ENCODE assay signal across 13 cellular contexts in the genomic region with DNA sequence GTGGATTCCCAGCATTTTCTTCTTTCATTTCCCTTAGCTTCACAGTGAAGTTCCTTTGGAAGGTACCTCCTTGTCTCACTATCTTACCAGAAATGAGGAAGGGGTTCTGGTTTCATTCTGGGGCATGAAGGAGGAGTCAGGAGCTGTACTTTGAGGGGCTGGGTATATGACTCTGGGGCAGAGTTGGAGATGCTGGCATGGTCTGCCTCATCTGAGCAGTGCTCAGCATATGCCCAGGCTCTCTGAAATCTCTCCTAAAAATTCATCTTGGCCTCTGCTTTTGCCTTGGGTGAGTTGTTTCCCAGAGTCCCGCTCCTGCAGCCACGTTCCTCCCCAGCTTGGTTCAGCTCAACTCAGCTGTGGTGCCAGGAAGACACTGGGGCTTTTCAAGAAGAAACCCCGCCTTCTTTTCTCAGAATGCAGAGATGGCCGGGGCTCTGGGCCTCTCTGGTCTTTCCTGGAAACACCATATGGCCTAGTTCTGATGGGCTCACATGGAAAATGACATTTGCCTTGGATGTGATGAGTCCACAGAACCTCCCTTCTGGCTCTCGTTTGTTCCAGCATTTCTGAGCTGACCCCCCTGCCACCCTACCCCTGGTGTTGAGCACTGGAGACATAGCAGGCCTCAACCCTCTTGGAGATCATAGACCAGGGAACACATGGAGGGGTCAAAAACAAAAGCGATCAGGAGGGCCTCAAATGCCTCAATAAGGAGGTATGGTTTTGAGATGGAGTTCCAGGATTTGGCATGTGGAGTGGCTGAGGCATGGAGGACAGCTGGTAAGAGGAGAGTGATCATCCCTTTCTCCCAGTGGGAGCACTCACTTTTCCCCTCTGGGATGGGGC. TPM values are rescaled to one million over a fixed set of nuclear protein-coding genes. Genes with fewer than 3 reads are reported as not detected.
DNase-seq lines count a peak whose midpoint lies in the region; ATAC-seq and TF ChIP-seq lines count a peak whose summit lies in the region.
"Had no signal": no experiment of that assay in that cellular context is flagged by ENCODE, and none has a peak within 500 bp of the region (broad histone marks: within the 10 kb centered on the region; RNA-seq: fewer than 3 reads in every experiment).

No MANE protein-coding gene starts in this region.

- CTCF ChIA-PET in activated CD8-positive, alpha-beta T cell treated with anti-CD3 and anti-CD28 coated beads for 36 hours (lab: Charles Lee), result interaction anchor here (0.8 to 3.0 kb wide), 10 partner anchors 10 to 95 kb away, joined by 3 to 9 read pairs (median 4); no protein-coding TSS in a partner anchor
- CTCF ChIA-PET in RWPE1 (lab: Yijun Ruan, JAX), result interaction anchor here (0.5 to 0.6 kb wide), 2 partner anchors 37 to 224 kb away, joined by 3 read pairs; no protein-coding TSS in a partner anchor

- peak overlapping the region; percentile 45 for H3K4me3 Mint-ChIP-seq in activated CD8-positive, alpha-beta T cell treated with anti-CD3 and anti-CD28 coated beads for 36 hours

- TF ChIP-seq CTCF in activated CD8-positive, alpha-beta T cell treated with anti-CD3 and anti-CD28 coated beads for 36 hours (IDR thresholded peaks at IDR 0.05), result no peak
- no peak for TF ChIP-seq CTCF in RWPE1 (conservative IDR thresholded peaks at IDR 0.05; ENCODE audit: low read depth)

- intact Hi-C loops in activated CD8-positive, alpha-beta T cell treated with anti-CD3 and anti-CD28 coated beads for 36 hours (cut with micrococcal nuclease), result no loop called here

- peaks cover 16% of the 10 kb centered on the region for H3K4me1 ChIP-seq in effector memory CD4-positive, alpha-beta T cell (ENCODE audit: control insufficient read depth, insufficient read depth, low read length, poor library complexity, severe bottlenecking)

- no peak overlapping the region for H3K27ac ChIP-seq in effector memory CD4-positive, alpha-beta T cell (ENCODE audit: insufficient read depth, low read length, poor library complexity, severe bottlenecking)
- no peak overlapping the region for H3K27ac ChIP-seq in RWPE1
- H3K27ac ChIP-seq: BLaER1 treated with 17β-estradiol and CSF1 and Interleukin-3, amounts not matched to agents 10 nM and 100 nM had no signal

- H3K4me3 ChIP-seq in effector memory CD4-positive, alpha-beta T cell (ENCODE audit: insufficient read depth, low read depth, low read length, poor library complexity, severe bottlenecking), result peak overlapping the region; percentile 14
- H3K4me3 ChIP-seq: BLaER1 treated with 17β-estradiol and CSF1 and Interleukin-3, amounts not matched to agents 10 nM and 100 nM had no signal

- H3K36me3 Mint-ChIP-seq in activated CD8-positive, alpha-beta T cell treated with anti-CD3 and anti-CD28 coated beads for 36 hours (ENCODE audit: low read depth), result no peaks in the 10 kb centered on the region

- ATAC-seq in activated CD8-positive, alpha-beta T cell treated with anti-CD3 and anti-CD28 coated beads for 36 hours, result peak; percentile 81

- POLR2A ChIA-PET in activated CD8-positive, alpha-beta T cell treated with anti-CD3 and anti-CD28 coated beads for 36 hours (lab: Charles Lee), result interaction anchor here (0.8 to 3.6 kb wide), 6 partner anchors 8 to 37 kb away, joined by 3 to 20 read pairs (median 5); a partner anchor contains a TSS
- POLR2A ChIA-PET in RWPE1 (lab: Yijun Ruan, JAX; ENCODE audit: low non-redundant PET), result no interaction called here

- no peaks in the 10 kb centered on the region for H3K27me3 ChIP-seq in effector memory CD4-positive, alpha-beta T cell (replicated peaks; ENCODE audit: control insufficient read depth, insufficient read depth, low read length, poor library complexity, severe bottlenecking)
- H3K27me3 ChIP-seq: BLaER1 treated with 17β-estradiol and CSF1 and Interleukin-3, amounts not matched to agents 10 nM and 100 nM had no signal

- peaks cover 31% of the 10 kb centered on the region for H3K4me1 Mint-ChIP-seq in activated CD8-positive, alpha-beta T cell treated with anti-CD3 and anti-CD28 coated beads for 36 hours (ENCODE audit: low read depth)

- peak overlapping the region; percentile 95 for H3K27ac Mint-ChIP-seq in activated CD8-positive, alpha-beta T cell treated with anti-CD3 and anti-CD28 coated beads for 36 hours

- DNase-seq in stimulated activated naive CD4-positive, alpha-beta T cell treated with Interleukin-2 at 50 U/mL for 16 hours (lab: John Stamatoyannopoulos, UW), result peak; percentile 33
- DNase-seq in stimulated activated naive CD4-positive, alpha-beta T cell (lab: John Stamatoyannopoulos, UW), result no peak
- peak; percentile 82 for DNase-seq in activated CD8-positive, alpha-beta T cell treated with anti-CD3 and anti-CD28 coated beads for 36 hours
- no peak for DNase-seq in effector memory CD4-positive, alpha-beta T cell
- no peak for DNase-seq in COLO668 (lab: John Stamatoyannopoulos, UW; ENCODE audit: unreplicated experiment)
- no peak for DNase-seq in AG20443 (ENCODE audit: low spot score)
- DNase-seq in AG08396 (ENCODE audit: low spot score), result no peak
- no peak for DNase-seq in RWPE1 (ENCODE audit: low spot score)
- DNase-seq: foreskin melanocyte, NCI-H1105, NCI-H345, posterior cingulate gyrus had no signal

- no peaks in the 10 kb centered on the region for H3K9me3 ChIP-seq in effector memory CD4-positive, alpha-beta T cell (ENCODE audit: control insufficient read depth, low read length)

- peaks cover 2% of the 10 kb centered on the region for H3K9me3 Mint-ChIP-seq in activated CD8-positive, alpha-beta T cell treated with anti-CD3 and anti-CD28 coated beads for 36 hours

- no peaks in the 10 kb centered on the region for H3K27me3 Mint-ChIP-seq in activated CD8-positive, alpha-beta T cell treated with anti-CD3 and anti-CD28 coated beads for 36 hours

- H3K36me3 ChIP-seq in effector memory CD4-positive, alpha-beta T cell (ENCODE audit: control insufficient read depth, insufficient read depth, low read length), result no peaks in the 10 kb centered on the region

RNA-seq across cellular contexts. Expression of a gene that starts 12.0 kb away (rescaled TPM):
- total RNA-seq in activated CD8-positive, alpha-beta T cell treated with anti-CD3 and anti-CD28 coated beads for 36 hours, result 10 to 100 TPM; 34.3 to 36.5 TPM

Comparison
In these comparisons a context has a peak if more than half of its experiments do, and no peak if none do; other contexts are left out.
1. DNase-seq: peak in stimulated activated naive CD4-positive, alpha-beta T cell treated with Interleukin-2 at 50 U/mL for 16 hours (single experiment) and activated CD8-positive, alpha-beta T cell treated with anti-CD3 and anti-CD28 coated beads for 36 hours (single experiment); none in stimulated activated naive CD4-positive, alpha-beta T cell (0 of 6), effector memory CD4-positive, alpha-beta T cell (0 of 3), COLO668 (single experiment), AG20443 (single experiment), AG08396 (single experiment) and RWPE1 (single experiment).